In genomic region chrX:10106801-10107200, GRCh38 we compare ENCODE assay signal across 9 cellular contexts. TPM values are rescaled to one million over a fixed set of nuclear protein-coding genes. Genes with fewer than 3 reads are reported as not detected.
DNase-seq lines count a peak whose midpoint lies in the region; ATAC-seq, FAIRE-seq and TF ChIP-seq lines count a peak whose summit lies in the region.
"Had no signal": no experiment of that assay in that cellular context is flagged by ENCODE, and none has a peak within 500 bp of the region (broad histone marks: within the 10 kb centered on the region; RNA-seq: fewer than 3 reads in every experiment).

No MANE protein-coding gene starts in this region.

- peak overlapping the region; percentile 10 for H3K4me3 Mint-ChIP-seq in activated T-cell treated with anti-CD3 and anti-CD28 coated beads, Interleukin-2, amount 50 U/mL, for 24 hours

- DNase-seq in GM19239 (ENCODE audit: insufficient read length, low spot score) (no peak), HAP-1 (ENCODE audit: low spot score in 2 of 2) (no peak), uterus (no peak), head of caudate nucleus (no peak)
- no peak for DNase-seq in activated T-cell treated with anti-CD3 and anti-CD28 coated beads, Interleukin-2, amount 50 U/mL, for 24 hours
- DNase-seq in stimulated activated CD4-positive, alpha-beta T cell treated with anti-CD3 and anti-CD28 coated beads, Interleukin-1b, Interleukin-23, amount 100 ng/mL, for 48 hours, result peak; percentile 56

- H3K27me3 ChIP-seq in HAP-1 (ENCODE audit: low read depth) (no peaks in the 10 kb centered on the region), uterus (no peaks in the 10 kb centered on the region)

- H3K27ac ChIP-seq in uterus, result no peak overlapping the region

- ATAC-seq in HG03135 (IDR thresholded peaks at IDR 0.05; ENCODE audit: unreplicated experiment) (peak; percentile 40), HG03460 (IDR thresholded peaks at IDR 0.05; ENCODE audit: unreplicated experiment) (no peak)

- H3K27me3 Mint-ChIP-seq in activated T-cell treated with anti-CD3 and anti-CD28 coated beads, Interleukin-2, amount 50 U/mL, for 24 hours, result no peaks in the 10 kb centered on the region

- H3K4me1 Mint-ChIP-seq in activated T-cell treated with anti-CD3 and anti-CD28 coated beads, Interleukin-2, amount 50 U/mL, for 24 hours (ENCODE audit: low read depth), result peaks cover 59% of the 10 kb centered on the region

- no peak for TF ChIP-seq CTCF in uterus (IDR thresholded peaks at IDR 0.05)

- intact Hi-C loops in uterus (cut with DNase I; ENCODE audit: low total_unique reads) (no loop called here), head of caudate nucleus (cut with DNase I) (no loop called here)

- H3K9me3 Mint-ChIP-seq in activated T-cell treated with anti-CD3 and anti-CD28 coated beads, Interleukin-2, amount 50 U/mL, for 24 hours, result no peaks in the 10 kb centered on the region

- H3K9me3 ChIP-seq in HAP-1, result no peaks in the 10 kb centered on the region
- no peaks in the 10 kb centered on the region for H3K9me3 ChIP-seq in uterus

- peaks cover 5% of the 10 kb centered on the region for H3K36me3 Mint-ChIP-seq in activated T-cell treated with anti-CD3 and anti-CD28 coated beads, Interleukin-2, amount 50 U/mL, for 24 hours (ENCODE audit: low read depth)

- no peak overlapping the region for H3K4me3 ChIP-seq in HAP-1
- H3K4me3 ChIP-seq in uterus, result no peak overlapping the region

- peak overlapping the region; percentile 75 for H3K27ac Mint-ChIP-seq in activated T-cell treated with anti-CD3 and anti-CD28 coated beads, Interleukin-2, amount 50 U/mL, for 24 hours

- H3K36me3 ChIP-seq in HAP-1 (replicated peaks) (no peaks in the 10 kb centered on the region), uterus (no peaks in the 10 kb centered on the region)

- in situ Hi-C loops in HAP-1 (cut with MboI; ENCODE audit: low sequenced_read_pairs), result loop anchor here (25.0 kb wide), 2 partner anchors 220 to 394 kb away; no protein-coding TSS in a partner anchor

- no peak for TF ChIP-seq POLR2A in uterus (IDR thresholded peaks at IDR 0.05)

- no peaks in the 10 kb centered on the region for H3K4me1 ChIP-seq in HAP-1
- no peaks in the 10 kb centered on the region for H3K4me1 ChIP-seq in uterus

- peak; percentile 100 for FAIRE-seq in GM19239 (lab: Jason Lieb, UNC)
- FAIRE-seq: endometrium had no signal

RNA-seq across cellular contexts. Expression of gene CLCN4, which starts 50.0 kb away (rescaled TPM):
- 1 to 10 TPM in 3 of 4 donors, under 1 TPM in 1; 0.88 to 3.6 (median 1.5) TPM for total RNA-seq in uterus
